Comparison of ENCODE assay signal across 8 cellular contexts in the genomic region with DNA sequence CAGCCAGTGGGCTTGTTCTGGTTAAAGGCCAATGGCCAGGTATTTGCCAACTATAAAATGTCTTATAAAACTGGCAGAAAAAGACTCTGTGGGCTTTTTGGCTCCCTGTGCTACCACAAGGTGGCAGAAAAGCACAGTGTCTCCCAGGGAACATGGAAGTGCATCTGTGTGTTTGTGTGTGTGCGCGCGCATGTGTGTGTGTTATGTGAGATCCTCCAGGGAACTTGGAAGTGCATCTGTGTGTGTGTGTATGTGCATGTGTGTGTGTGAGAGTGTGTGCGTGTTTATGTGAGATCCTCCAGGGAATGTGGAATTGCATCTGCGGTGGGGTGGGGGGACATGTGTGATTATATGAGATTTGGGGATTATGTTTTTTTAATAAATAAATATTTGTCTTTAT. TPM values are rescaled to one million over a fixed set of nuclear protein-coding genes. Genes with fewer than 3 reads are reported as not detected.
A peak's percentile ranks its signal among the peaks of the same experiment; 100 is the strongest.
DNase-seq lines count a peak whose midpoint lies in the region; ATAC-seq and TF ChIP-seq lines count a peak whose summit lies in the region.
"Had no signal": no experiment of that assay in that cellular context is flagged by ENCODE, and none has a peak within 500 bp of the region (broad histone marks: within the 10 kb centered on the region; RNA-seq: fewer than 3 reads in every experiment).

No MANE protein-coding gene starts in this region.

- H3K36me3 Mint-ChIP-seq in T-helper 17 cell (ENCODE audit: low read depth), result no peaks in the 10 kb centered on the region

- H3K36me3 ChIP-seq in MG63 (no peaks in the 10 kb centered on the region), upper lobe of right lung (no peaks in the 10 kb centered on the region)
- H3K36me3 ChIP-seq: upper lobe of left lung had no signal

- H3K4me1 Mint-ChIP-seq in T-helper 17 cell, result no peaks in the 10 kb centered on the region

- H3K27ac Mint-ChIP-seq in T-helper 17 cell, result no peak overlapping the region

- peaks cover 19% of the 10 kb centered on the region for H3K27me3 Mint-ChIP-seq in T-helper 17 cell

- ATAC-seq in T-helper 17 cell (peak; percentile 41), upper lobe of right lung (peak; percentile 60), HG03442 (IDR thresholded peaks at IDR 0.05; ENCODE audit: unreplicated experiment) (no peak)

- H3K27me3 ChIP-seq in MG63 (no peaks in the 10 kb centered on the region), upper lobe of right lung (no peaks in the 10 kb centered on the region)
- H3K27me3 ChIP-seq: upper lobe of left lung had no signal

- no peaks in the 10 kb centered on the region for H3K4me1 ChIP-seq in upper lobe of right lung
- H3K4me1 ChIP-seq: upper lobe of left lung had no signal

- H3K4me3 ChIP-seq in MG63 (no peak overlapping the region), upper lobe of right lung (no peak overlapping the region)
- H3K4me3 ChIP-seq: upper lobe of left lung had no signal

- DNase-seq in GM04504 (ENCODE audit: low read depth) (peak; percentile 32), MG63 (peak; percentile 61), T-helper 17 cell (no peak), dermis microvascular lymphatic vessel endothelial cell (ENCODE audit: low read depth in 2 of 2) (peak; percentile 35 to 82), midbrain (lab: John Stamatoyannopoulos, UW) (peak; percentile 8), upper lobe of right lung (no peak)
- DNase-seq: upper lobe of left lung had no signal

- TF ChIP-seq CTCF in upper lobe of right lung (IDR thresholded peaks at IDR 0.05), result peak; percentile 32

- no peak overlapping the region for H3K27ac ChIP-seq in upper lobe of right lung
- H3K27ac ChIP-seq: upper lobe of left lung had no signal

- H3K4me3 Mint-ChIP-seq in T-helper 17 cell, result no peak overlapping the region

- intact Hi-C loops in upper lobe of right lung (cut with DNase I), result no loop called here

- H3K9me3 ChIP-seq in MG63 (peaks cover 2% of the 10 kb centered on the region; the same call in 1 of the 2 replicates), T-helper 17 cell (ENCODE audit: control insufficient read depth, low read length, poor library complexity, severe bottlenecking) (no peaks in the 10 kb centered on the region), upper lobe of right lung (no peaks in the 10 kb centered on the region)
- H3K9me3 ChIP-seq: upper lobe of left lung had no signal

RNA-seq across cellular contexts. Expression of a gene that starts 30.2 kb away (rescaled TPM):
- 40.3 and 43.4 TPM in 2 replicates for total RNA-seq in MG63 (2014; rRNA removed; shearing (Covaris generic); ENCODE audit: low replicate concordance)
- total RNA-seq in T-helper 17 cell (10 to 100 TPM; 75.5 to 99.4 TPM), dermis microvascular lymphatic vessel endothelial cell (29.4 and 41.6 TPM in 2 replicates), upper lobe of right lung (52.4 TPM)

Comparison
In these comparisons a context has a peak if more than half of its experiments do, and no peak if none do; other contexts are left out.
1. DNase-seq: peak in GM04504 (single experiment), MG63 (single experiment), dermis microvascular lymphatic vessel endothelial cell (2 of 2) and midbrain (single experiment); none in T-helper 17 cell (0 of 3) and upper lobe of right lung (single experiment).